Comparison of ENCODE assay signal across 1 cellular context in genomic region chr3:19702416-19703078, GRCh38.
TF ChIP-seq lines count a peak whose summit lies in the region.

No MANE protein-coding gene starts in this region.

TF ChIP-seq in GM23338, 12 proteins besides CTCF, POLR2A, EP300 and RAD21:
- no peak for TF ChIP-seq REST (IDR thresholded peaks at IDR 0.05; ENCODE audit: unreplicated experiment)
- TF ChIP-seq POLR2AphosphoS5 (IDR thresholded peaks at IDR 0.05; ENCODE audit: low read depth), result peak; percentile 33
